In the genomic region with DNA sequence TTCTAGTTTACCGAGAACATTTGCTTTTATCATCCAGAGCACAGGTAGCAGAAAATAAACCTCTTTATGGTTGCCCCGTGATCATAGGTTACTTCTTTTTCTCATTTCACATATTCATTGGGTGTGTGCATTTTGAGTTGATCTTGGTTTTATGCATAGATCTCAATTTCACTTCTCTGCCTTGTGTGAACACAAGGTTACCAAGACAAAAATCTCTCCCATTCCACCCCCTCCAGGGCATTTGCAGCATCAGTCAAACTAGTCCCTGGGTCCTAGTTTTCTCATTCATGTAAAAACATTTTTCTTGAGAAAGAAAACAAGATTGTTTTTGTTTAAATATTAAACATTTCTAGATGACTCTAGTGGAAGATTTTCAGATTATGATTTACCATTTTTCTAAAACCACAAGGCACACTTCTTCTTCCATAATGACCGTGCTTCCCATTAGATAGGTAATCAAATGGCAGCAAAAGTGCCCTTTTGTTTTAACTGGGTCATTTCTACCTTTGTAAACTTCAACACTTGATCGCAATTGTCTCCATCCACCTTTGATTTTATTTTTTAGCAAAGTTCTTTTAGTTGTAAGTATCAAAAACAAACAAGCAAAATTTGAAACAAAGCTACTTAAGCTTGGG, we compare ENCODE assay signal across 18 cellular contexts.
DNase-seq lines count a peak whose midpoint lies in the region; ATAC-seq, FAIRE-seq and TF ChIP-seq lines count a peak whose summit lies in the region.
"Had no signal": no experiment of that assay in that cellular context is flagged by ENCODE, and none has a peak within 500 bp of the region (broad histone marks: within the 10 kb centered on the region; RNA-seq: fewer than 3 reads in every experiment).

No MANE protein-coding gene starts in this region.

- TF ChIP-seq CTCF in GM10248 (IDR thresholded peaks at IDR 0.05; ENCODE audit: control extremely low read depth, extremely low read depth, low read depth, missing control alignments): no peak
- no peak for TF ChIP-seq CTCF in WTC11 (IDR thresholded peaks at IDR 0.05)

- POLR2A ChIA-PET in GM10248 (lab: Yijun Ruan, JAX): no interaction called here
- POLR2A ChIA-PET in WTC11 (lab: Charles Lee): no interaction called here

- peaks cover 20% of the 10 kb centered on the region for H3K4me1 Mint-ChIP-seq in WTC11

- H3K27ac Mint-ChIP-seq in WTC11: no peak overlapping the region
- H3K27ac Mint-ChIP-seq: CD4-positive, alpha-beta T cell; HFFc6 had no signal

- CTCF ChIA-PET in GM10248 (lab: Yijun Ruan, JAX): no interaction called here
- CTCF ChIA-PET in WTC11 (lab: Charles Lee): no interaction called here

- no peak for TF ChIP-seq POLR2A in GM12892 (IDR thresholded peaks at IDR 0.05; ENCODE audit: low read depth, low read length)

- H3K36me3 Mint-ChIP-seq in WTC11: no peaks in the 10 kb centered on the region

- peak; percentile 24 for FAIRE-seq in GM12892 (lab: Jason Lieb, UNC)

- peaks cover 3% of the 10 kb centered on the region for H3K27me3 Mint-ChIP-seq in WTC11 (ENCODE audit: low read depth)
- H3K27me3 Mint-ChIP-seq: CD4-positive, alpha-beta T cell had no signal

- H3K9me3 Mint-ChIP-seq in WTC11: peaks cover 6% of the 10 kb centered on the region

- DNase-seq in GM10248 (ENCODE audit: extremely low spot score): peak; percentile 10
- no peak for DNase-seq in GM12892 (ENCODE audit: insufficient read length)
- no peak for DNase-seq in WTC11 (ENCODE audit: low spot score)
- no peak for DNase-seq in SIG-M5 treated with dmso at 0.1 percent for 504 hours (lab: John Stamatoyannopoulos, UW; ENCODE audit: unreplicated experiment)
- DNase-seq: ACHN; Calu3; CD4-positive, alpha-beta T cell; DMS 273 treated with DMSO at 0.1 percent for 48 hours; GF-D8; HCEC 1CT; HFFc6; IMR-90; Kasumi-1; KBM-7 had no signal

- H3K4me3 Mint-ChIP-seq in WTC11: no peak overlapping the region
- H3K4me3 Mint-ChIP-seq: CD4-positive, alpha-beta T cell; HFFc6 had no signal

- ATAC-seq in GM18907 (IDR thresholded peaks at IDR 0.05; ENCODE audit: unreplicated experiment) (peak; percentile 50), HG03354 (IDR thresholded peaks at IDR 0.05; ENCODE audit: poor library complexity, severe bottlenecking, unreplicated experiment) (peak; percentile 57), GM21717 (IDR thresholded peaks at IDR 0.05; ENCODE audit: unreplicated experiment) (no peak), WTC11 (no peak), esophagus mucosa (no peak)

TF ChIP-seq in WTC11, 78 proteins besides CTCF, POLR2A, EP300 and RAD21:
- no peak for TF ChIP-seq IRF1 (CRISPR knock-in tag; IDR thresholded peaks at IDR 0.05)
- TF ChIP-seq, protein P1, sequence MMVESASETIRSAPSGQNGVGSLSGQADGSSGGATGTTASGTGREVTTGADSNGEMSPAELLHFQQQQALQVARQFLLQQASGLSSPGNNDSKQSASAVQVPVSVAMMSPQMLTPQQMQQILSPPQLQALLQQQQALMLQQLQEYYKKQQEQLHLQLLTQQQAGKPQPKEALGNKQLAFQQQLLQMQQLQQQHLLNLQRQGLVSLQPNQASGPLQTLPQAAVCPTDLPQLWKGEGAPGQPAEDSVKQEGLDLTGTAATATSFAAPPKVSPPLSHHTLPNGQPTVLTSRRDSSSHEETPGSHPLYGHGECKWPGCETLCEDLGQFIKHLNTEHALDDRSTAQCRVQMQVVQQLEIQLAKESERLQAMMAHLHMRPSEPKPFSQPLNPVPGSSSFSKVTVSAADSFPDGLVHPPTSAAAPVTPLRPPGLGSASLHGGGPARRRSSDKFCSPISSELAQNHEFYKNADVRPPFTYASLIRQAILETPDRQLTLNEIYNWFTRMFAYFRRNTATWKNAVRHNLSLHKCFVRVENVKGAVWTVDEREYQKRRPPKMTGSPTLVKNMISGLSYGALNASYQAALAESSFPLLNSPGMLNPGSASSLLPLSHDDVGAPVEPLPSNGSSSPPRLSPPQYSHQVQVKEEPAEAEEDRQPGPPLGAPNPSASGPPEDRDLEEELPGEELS (CRISPR knock-in tag; IDR thresholded peaks at IDR 0.05): no peak
- TF ChIP-seq SMAD4 (CRISPR knock-in tag; IDR thresholded peaks at IDR 0.05): no peak
- no peak for TF ChIP-seq RELA (CRISPR knock-in tag; IDR thresholded peaks at IDR 0.05; ENCODE audit: borderline replicate concordance)
- no peak for TF ChIP-seq GTF2I (CRISPR knock-in tag; conservative IDR thresholded peaks at IDR 0.05)
- no peak for TF ChIP-seq CBFB (CRISPR knock-in tag; IDR thresholded peaks at IDR 0.05; ENCODE audit: low read depth)
- TF ChIP-seq ETV6 (CRISPR knock-in tag; IDR thresholded peaks at IDR 0.05): no peak

Comparison
In these comparisons a context has a peak if more than half of its experiments do, and no peak if none do; other contexts are left out.
1. ATAC-seq: peak in GM18907 (single experiment) and HG03354 (single experiment); none in GM21717 (single experiment), WTC11 (single experiment) and esophagus mucosa (single experiment).